Comparison of ENCODE assay signal across 19 cellular contexts in genomic region chr10:6223981-6224380, GRCh38. TPM values are rescaled to one million over a fixed set of nuclear protein-coding genes. Genes with fewer than 3 reads are reported as not detected.
DNase-seq lines count a peak whose midpoint lies in the region; ATAC-seq and TF ChIP-seq lines count a peak whose summit lies in the region.
"Had no signal": no experiment of that assay in that cellular context is flagged by ENCODE, and none has a peak within 500 bp of the region (broad histone marks: within the 10 kb centered on the region; RNA-seq: fewer than 3 reads in every experiment).

No MANE protein-coding gene starts in this region.

- H3K4me3 Mint-ChIP-seq in activated T-cell treated with anti-CD3 and anti-CD28 coated beads, Interleukin-2, amount 50 U/mL, for 72 hours = no peak overlapping the region
- no peak overlapping the region for H3K4me3 Mint-ChIP-seq in activated T-cell treated with anti-CD3 and anti-CD28 coated beads, Interleukin-2, amount 50 U/mL, for 4 hours
- H3K4me3 Mint-ChIP-seq in CD4-positive, CD25-positive, alpha-beta regulatory T cell = no peak overlapping the region
- no peak overlapping the region for H3K4me3 Mint-ChIP-seq in activated T-helper 2 cell treated with anti-CD3 and anti-CD28 coated beads, Interferon-gamma antibody, Interleukin-2, Interleukin-4, amounts not matched to agents 10 μg/mL and 5 μg/mL and 100 μg/mL, durations not matched to agents 14 hours and 24 hours and 36 hours (ENCODE audit: low read depth)
- H3K4me3 Mint-ChIP-seq in progenitor cell of endocrine pancreas (ENCODE audit: low read depth) (no peak overlapping the region), Caco-2 (ENCODE audit: unreplicated experiment) (no peak overlapping the region)
- peak overlapping the region in 1 of 2 donors; percentile 19 for H3K4me3 Mint-ChIP-seq in effector memory CD8-positive, alpha-beta T cell
- H3K4me3 Mint-ChIP-seq: CD8-positive, alpha-beta memory T cell had no signal

- no peak for TF ChIP-seq CTCF in progenitor cell of endocrine pancreas (IDR thresholded peaks at IDR 0.05; ENCODE audit: unreplicated experiment)
- TF ChIP-seq CTCF in Caco-2 (IDR thresholded peaks at IDR 0.05; ENCODE audit: insufficient read depth in 1 of 2, low read depth in 1 of 2, low read length in 1 of 2, severe bottlenecking in 1 of 2, unreplicated experiment in 1 of 2) = no peak

- CTCF ChIA-PET in Caco-2 (lab: Charles Lee) = interaction anchor here (1.3 to 1.5 kb wide), 2 partner anchors 22 to 178 kb away, joined by 3 to 4 read pairs; partner anchors contain the start of gene PFKFB3

- peaks cover 5% of the 10 kb centered on the region for H3K4me1 ChIP-seq in CD4-positive, CD25-positive, alpha-beta regulatory T cell (ENCODE audit: control insufficient read depth, insufficient read depth, low read length, poor library complexity, severe bottlenecking)
- H3K4me1 ChIP-seq in Caco-2 = no peaks in the 10 kb centered on the region

- H3K9me3 Mint-ChIP-seq in activated T-cell treated with anti-CD3 and anti-CD28 coated beads, Interleukin-2, amount 50 U/mL, for 72 hours = no peaks in the 10 kb centered on the region
- H3K9me3 Mint-ChIP-seq in activated T-cell treated with anti-CD3 and anti-CD28 coated beads, Interleukin-2, amount 50 U/mL, for 4 hours = no peaks in the 10 kb centered on the region
- no peaks in the 10 kb centered on the region for H3K9me3 Mint-ChIP-seq in CD4-positive, CD25-positive, alpha-beta regulatory T cell
- no peaks in the 10 kb centered on the region for H3K9me3 Mint-ChIP-seq in activated T-helper 2 cell treated with anti-CD3 and anti-CD28 coated beads, Interferon-gamma antibody, Interleukin-2, Interleukin-4, amounts not matched to agents 10 μg/mL and 5 μg/mL and 100 μg/mL, durations not matched to agents 14 hours and 24 hours and 36 hours
- H3K9me3 Mint-ChIP-seq in progenitor cell of endocrine pancreas (ENCODE audit: low read depth) = no peaks in the 10 kb centered on the region
- no peaks in the 10 kb centered on the region for H3K9me3 Mint-ChIP-seq in Caco-2 (ENCODE audit: unreplicated experiment)
- H3K9me3 Mint-ChIP-seq in effector memory CD8-positive, alpha-beta T cell = no peaks in the 10 kb centered on the region
- H3K9me3 Mint-ChIP-seq: CD8-positive, alpha-beta memory T cell had no signal

- no peak overlapping the region for H3K27ac ChIP-seq in CD4-positive, CD25-positive, alpha-beta regulatory T cell (ENCODE audit: insufficient read depth, low read length, poor library complexity, severe bottlenecking)
- H3K27ac ChIP-seq: KMS-11 had no signal

- H3K4me1 Mint-ChIP-seq in activated T-cell treated with anti-CD3 and anti-CD28 coated beads, Interleukin-2, amount 50 U/mL, for 72 hours (ENCODE audit: low read depth) = peaks cover 5% of the 10 kb centered on the region
- H3K4me1 Mint-ChIP-seq in activated T-cell treated with anti-CD3 and anti-CD28 coated beads, Interleukin-2, amount 50 U/mL, for 4 hours (ENCODE audit: low read depth) = peaks cover 2% of the 10 kb centered on the region
- peaks cover 0 to 9% (median 1%) of the 10 kb centered on the region in 4 donors for H3K4me1 Mint-ChIP-seq in CD4-positive, CD25-positive, alpha-beta regulatory T cell
- H3K4me1 Mint-ChIP-seq in activated T-helper 2 cell treated with anti-CD3 and anti-CD28 coated beads, Interferon-gamma antibody, Interleukin-2, Interleukin-4, amounts not matched to agents 10 μg/mL and 5 μg/mL and 100 μg/mL, durations not matched to agents 14 hours and 24 hours and 36 hours (ENCODE audit: low read depth) = no peaks in the 10 kb centered on the region
- H3K4me1 Mint-ChIP-seq in progenitor cell of endocrine pancreas (ENCODE audit: low read depth) (no peaks in the 10 kb centered on the region), Caco-2 (ENCODE audit: low read depth, unreplicated experiment) (no peaks in the 10 kb centered on the region)
- peaks cover 0 to 3% of the 10 kb centered on the region in 2 donors for H3K4me1 Mint-ChIP-seq in effector memory CD8-positive, alpha-beta T cell (ENCODE audit: low read depth in 2 of 2)

- no peaks in the 10 kb centered on the region for H3K27me3 Mint-ChIP-seq in activated T-cell treated with anti-CD3 and anti-CD28 coated beads, Interleukin-2, amount 50 U/mL, for 72 hours (ENCODE audit: low read depth)
- H3K27me3 Mint-ChIP-seq in activated T-cell treated with anti-CD3 and anti-CD28 coated beads, Interleukin-2, amount 50 U/mL, for 4 hours (ENCODE audit: low read depth) = no peaks in the 10 kb centered on the region
- H3K27me3 Mint-ChIP-seq in CD4-positive, CD25-positive, alpha-beta regulatory T cell = no peaks in the 10 kb centered on the region
- no peaks in the 10 kb centered on the region for H3K27me3 Mint-ChIP-seq in activated T-helper 2 cell treated with anti-CD3 and anti-CD28 coated beads, Interferon-gamma antibody, Interleukin-2, Interleukin-4, amounts not matched to agents 10 μg/mL and 5 μg/mL and 100 μg/mL, durations not matched to agents 14 hours and 24 hours and 36 hours (ENCODE audit: low read depth)
- H3K27me3 Mint-ChIP-seq in progenitor cell of endocrine pancreas (no peaks in the 10 kb centered on the region), Caco-2 (ENCODE audit: insufficient read depth, unreplicated experiment) (no peaks in the 10 kb centered on the region)
- no peaks in the 10 kb centered on the region for H3K27me3 Mint-ChIP-seq in effector memory CD8-positive, alpha-beta T cell
- H3K27me3 Mint-ChIP-seq: CD8-positive, alpha-beta memory T cell had no signal

- H3K36me3 ChIP-seq in CD4-positive, CD25-positive, alpha-beta regulatory T cell (ENCODE audit: control insufficient read depth, insufficient read depth, low read length) = peaks cover 87% of the 10 kb centered on the region
- peaks cover 16% of the 10 kb centered on the region for H3K36me3 ChIP-seq in Caco-2 (ENCODE audit: control insufficient read depth, insufficient read depth, low read length)

- intact Hi-C loops in activated T-helper 2 cell treated with anti-CD3 and anti-CD28 coated beads, Interferon-gamma antibody, Interleukin-2, Interleukin-4, amounts not matched to agents 10 μg/mL and 5 μg/mL and 100 μg/mL, durations not matched to agents 14 hours and 24 hours and 36 hours (cut with micrococcal nuclease) = no loop called here
- intact Hi-C loops in Caco-2 (cut with micrococcal nuclease; ENCODE audit: unreplicated experiment) = no loop called here

- no peaks in the 10 kb centered on the region for H3K27me3 ChIP-seq in CD4-positive, CD25-positive, alpha-beta regulatory T cell (ENCODE audit: control insufficient read depth, insufficient read depth, low read length)
- H3K27me3 ChIP-seq in Caco-2 (replicated peaks; ENCODE audit: control insufficient read depth, insufficient read depth, low read length) = no peaks in the 10 kb centered on the region
- H3K27me3 ChIP-seq: MG63 had no signal

- ATAC-seq in activated T-cell treated with anti-CD3 and anti-CD28 coated beads, Interleukin-2, amount 50 U/mL, for 72 hours (replicated peaks in 1 of 2) = no peak
- ATAC-seq in activated T-cell treated with anti-CD3 and anti-CD28 coated beads, Interleukin-2, amount 50 U/mL, for 4 hours = no peak
- ATAC-seq in CD4-positive, CD25-positive, alpha-beta regulatory T cell (ENCODE audit: low read depth in 2 of 2) = no peak
- no peak for ATAC-seq in effector memory CD8-positive, alpha-beta T cell (replicated peaks)

- POLR2A ChIA-PET in Caco-2 (lab: Charles Lee) = no interaction called here

- H3K9me3 ChIP-seq in CD4-positive, CD25-positive, alpha-beta regulatory T cell (ENCODE audit: control insufficient read depth in 2 of 2, low read length in 2 of 2) = no peaks in the 10 kb centered on the region
- no peaks in the 10 kb centered on the region for H3K9me3 ChIP-seq in Caco-2
- H3K9me3 ChIP-seq: MG63 had no signal

- no TSS peak for BruUV-seq in Caco-2 (replicated peaks; lab: Mats Ljungman, UMichigan)

- no peak overlapping the region for H3K4me3 ChIP-seq in CD4-positive, CD25-positive, alpha-beta regulatory T cell (ENCODE audit: low read depth, low read length)
- no peak overlapping the region for H3K4me3 ChIP-seq in Caco-2 (ENCODE audit: low read depth, low read length)
- H3K4me3 ChIP-seq: MG63 had no signal

- H3K36me3 Mint-ChIP-seq in activated T-cell treated with anti-CD3 and anti-CD28 coated beads, Interleukin-2, amount 50 U/mL, for 72 hours (ENCODE audit: insufficient read depth in 2 of 2) = peaks cover 13 to 39% of the 10 kb centered on the region in 2 donors
- peaks cover 52% of the 10 kb centered on the region for H3K36me3 Mint-ChIP-seq in activated T-cell treated with anti-CD3 and anti-CD28 coated beads, Interleukin-2, amount 50 U/mL, for 4 hours (ENCODE audit: insufficient read depth)
- H3K36me3 Mint-ChIP-seq in CD4-positive, CD25-positive, alpha-beta regulatory T cell = peaks cover 33% of the 10 kb centered on the region
- peaks cover 90% of the 10 kb centered on the region for H3K36me3 Mint-ChIP-seq in activated T-helper 2 cell treated with anti-CD3 and anti-CD28 coated beads, Interferon-gamma antibody, Interleukin-2, Interleukin-4, amounts not matched to agents 10 μg/mL and 5 μg/mL and 100 μg/mL, durations not matched to agents 14 hours and 24 hours and 36 hours (ENCODE audit: low read depth)
- H3K36me3 Mint-ChIP-seq in progenitor cell of endocrine pancreas (ENCODE audit: insufficient read depth) = peaks cover 27% of the 10 kb centered on the region
- peaks cover 39% of the 10 kb centered on the region for H3K36me3 Mint-ChIP-seq in Caco-2 (ENCODE audit: insufficient read depth, unreplicated experiment)
- H3K36me3 Mint-ChIP-seq in effector memory CD8-positive, alpha-beta T cell (ENCODE audit: insufficient read depth) = peaks cover 95% of the 10 kb centered on the region

- no peak for DNase-seq in activated T-cell treated with anti-CD3 and anti-CD28 coated beads, Interleukin-2, amount 50 U/mL, for 72 hours
- no peak for DNase-seq in activated T-cell treated with anti-CD3 and anti-CD28 coated beads, Interleukin-2, amount 50 U/mL, for 4 hours
- no peak for DNase-seq in CD4-positive, CD25-positive, alpha-beta regulatory T cell
- DNase-seq in activated T-helper 2 cell treated with anti-CD3 and anti-CD28 coated beads, Interferon-gamma antibody, Interleukin-2, Interleukin-4, amounts not matched to agents 10 μg/mL and 5 μg/mL and 100 μg/mL, durations not matched to agents 14 hours and 24 hours and 36 hours (ENCODE audit: low spot score) = no peak
- DNase-seq in progenitor cell of endocrine pancreas (ENCODE audit: low spot score, unreplicated experiment) = no peak
- no peak for DNase-seq in Caco-2
- DNase-seq in effector memory CD8-positive, alpha-beta T cell = no peak
- DNase-seq in cerebellum (ENCODE audit: low spot score) = no peak
- DNase-seq: AML-193; CD8-positive, alpha-beta memory T cell; DMS 273 treated with DMSO at 0.1 percent for 48 hours; GOT3; MG63; NCI-H1092 treated with DMSO at 0.1 percent for 48 hours; NCI-H187; NCI-H69; NK-92 treated with Interleukin-12 subunit alpha and Interleukin-12 subunit beta, amount 100 ng/mL, for 24 hours; OCI-M1 had no signal

- peak overlapping the region; percentile 65 for H3K27ac Mint-ChIP-seq in activated T-cell treated with anti-CD3 and anti-CD28 coated beads, Interleukin-2, amount 50 U/mL, for 72 hours
- peak overlapping the region in 2 of 3 donors; percentile 39 to 73 for H3K27ac Mint-ChIP-seq in CD4-positive, CD25-positive, alpha-beta regulatory T cell
- peak overlapping the region; percentile 28 for H3K27ac Mint-ChIP-seq in activated T-helper 2 cell treated with anti-CD3 and anti-CD28 coated beads, Interferon-gamma antibody, Interleukin-2, Interleukin-4, amounts not matched to agents 10 μg/mL and 5 μg/mL and 100 μg/mL, durations not matched to agents 14 hours and 24 hours and 36 hours
- H3K27ac Mint-ChIP-seq in progenitor cell of endocrine pancreas (peak overlapping the region; percentile 56), Caco-2 (ENCODE audit: unreplicated experiment) (no peak overlapping the region)
- peak overlapping the region in 1 of 2 donors; percentile 81 for H3K27ac Mint-ChIP-seq in effector memory CD8-positive, alpha-beta T cell

RNA-seq across cellular contexts. Expression of gene PFKFB3, which starts 21.2 kb away (rescaled TPM):
- total RNA-seq in activated T-cell treated with anti-CD3 and anti-CD28 coated beads, Interleukin-2, amount 50 U/mL, for 72 hours = 100 to 1,000 TPM; 120 to 153 TPM
- 10 to 100 TPM; 60.5 to 77.0 (median 68.8) TPM for total RNA-seq in activated T-cell treated with anti-CD3 and anti-CD28 coated beads, Interleukin-2, amount 50 U/mL, for 4 hours
- total RNA-seq in CD4-positive, CD25-positive, alpha-beta regulatory T cell = 96.3 TPM
- 1 to 10 TPM; 2.8 to 6.2 (median 3.9) TPM for polyA plus RNA-seq in CD4-positive, CD25-positive, alpha-beta regulatory T cell
- 124 and 126 TPM in 2 replicates for total RNA-seq in activated T-helper 2 cell treated with anti-CD3 and anti-CD28 coated beads, Interferon-gamma antibody, Interleukin-2, Interleukin-4, amounts not matched to agents 10 μg/mL and 5 μg/mL and 100 μg/mL, durations not matched to agents 14 hours and 24 hours and 36 hours
- total RNA-seq in progenitor cell of endocrine pancreas (63.9 and 64.5 TPM in 2 replicates), Caco-2 (2022) (33.0 and 35.4 TPM in 2 replicates), cerebellum (27.0 TPM)
